In genomic region chr10:80277016-80277415, GRCh38 we compare ENCODE assay signal across 21 cellular contexts. TPM values are rescaled to one million over a fixed set of nuclear protein-coding genes. Genes with fewer than 3 reads are reported as not detected.
DNase-seq lines count a peak whose midpoint lies in the region; ATAC-seq, FAIRE-seq and TF ChIP-seq lines count a peak whose summit lies in the region.
"Had no signal": no experiment of that assay in that cellular context is flagged by ENCODE, and none has a peak within 500 bp of the region (broad histone marks: within the 10 kb centered on the region; RNA-seq: fewer than 3 reads in every experiment).

No MANE protein-coding gene starts in this region.

- DNase-seq in cardiac muscle cell (ENCODE audit: low read depth in 1 of 2, low spot score in 1 of 2), result no peak
- no peak for DNase-seq in left cardiac atrium
- DNase-seq in cerebellar cortex (ENCODE audit: low spot score), result peak; percentile 89
- DNase-seq in HepG2 (ENCODE audit: low spot score), result no peak
- peak; percentile 34 to 61 for DNase-seq in vagina (ENCODE audit: extremely low spot score in 2 of 2)
- no peak for DNase-seq in NCI-H1105 treated with DMSO at 0.1 percent for 48 hours (lab: John Stamatoyannopoulos, UW)
- DNase-seq in natural killer cell treated with Interleukin-12 subunit alpha and Interleukin-12 subunit beta and Interleukin-15 and Interleukin-18, amount 100 ng/mL, for 72 hours (ENCODE audit: low spot score), result no peak
- DNase-seq: BE2C, DMS53, EL, MV-4-11, NCI-H1694, NCI-H2081, NCI-H2171, NCI-H524 treated with DMSO at 0.1 percent for 48 hours, NCI-H82 had no signal

- H3K36me3 Mint-ChIP-seq in natural killer cell treated with Interleukin-12 subunit alpha and Interleukin-12 subunit beta and Interleukin-15 and Interleukin-18, amount 100 ng/mL, for 72 hours, result no peaks in the 10 kb centered on the region
- H3K36me3 Mint-ChIP-seq: IgD-negative memory B cell had no signal

- 95% methylated on average over 4 of the region's 4 CpGs for WGBS in HepG2 (ENCODE audit: low lambda C conversion rate)

- intact Hi-C loops in left cardiac atrium (cut with DNase I), result no loop called here
- intact Hi-C loops in HepG2 (cut with micrococcal nuclease; ENCODE audit: unreplicated experiment), result no loop called here
- intact Hi-C loops in vagina (cut with DNase I), result no loop called here

- no peak overlapping the region for H3K27ac Mint-ChIP-seq in natural killer cell treated with Interleukin-12 subunit alpha and Interleukin-12 subunit beta and Interleukin-15 and Interleukin-18, amount 100 ng/mL, for 72 hours
- H3K27ac Mint-ChIP-seq: IgD-negative memory B cell had no signal

- CTCF ChIA-PET in HepG2 (lab: Yijun Ruan, JAX; ENCODE audit: low intra/inter-chr PET ratio, low total read pairs), result no interaction called here

- no peak for FAIRE-seq in HepG2 (lab: Jason Lieb, UNC)
- FAIRE-seq: A549, D721Med had no signal

- H3K79me2 ChIP-seq in HepG2 (ENCODE audit: insufficient read depth, low read length), result peaks cover 9% of the 10 kb centered on the region

- TF ChIP-seq POLR2A in HepG2 (IDR thresholded peaks at IDR 0.05; ENCODE audit: insufficient read depth in 1 of 2, low read depth in 2 of 2, low read length in 2 of 2) (no peak), vagina (IDR thresholded peaks at IDR 0.05) (no peak)

- H3K4me1 ChIP-seq in cardiac muscle cell (ENCODE audit: low read depth) (peaks cover 22% of the 10 kb centered on the region), HepG2 (ENCODE audit: insufficient read depth, low read length) (peaks cover 44% of the 10 kb centered on the region), vagina (no peaks in the 10 kb centered on the region)
- H3K4me1 ChIP-seq: BE2C, Peyer's patch had no signal

- H3K27ac ChIP-seq in cardiac muscle cell, result peak overlapping the region; percentile 87
- H3K27ac ChIP-seq in HepG2 (ENCODE audit: extremely low read length, insufficient read depth, low read length), result peak overlapping the region; percentile 29
- no peak overlapping the region for H3K27ac ChIP-seq in vagina
- H3K27ac ChIP-seq: A549, Peyer's patch had no signal

- H3K9ac ChIP-seq in HepG2 (ENCODE audit: insufficient read depth, low read depth, low read length), result no peak overlapping the region

- no peaks in the 10 kb centered on the region for H3K9me3 Mint-ChIP-seq in natural killer cell treated with Interleukin-12 subunit alpha and Interleukin-12 subunit beta and Interleukin-15 and Interleukin-18, amount 100 ng/mL, for 72 hours
- H3K9me3 Mint-ChIP-seq: IgD-negative memory B cell had no signal

- H3K9me3 ChIP-seq in cardiac muscle cell (ENCODE audit: low read depth) (no peaks in the 10 kb centered on the region), HepG2 (ENCODE audit: low read length) (no peaks in the 10 kb centered on the region), vagina (no peaks in the 10 kb centered on the region)
- H3K9me3 ChIP-seq: A549, BE2C, Peyer's patch had no signal

- BruUV-seq in HepG2 (replicated peaks; lab: Mats Ljungman, UMichigan), result no TSS peak

- POLR2A ChIA-PET in HepG2 (lab: Yijun Ruan, JAX), result interaction anchor here (1.4 kb wide), 1 partner anchor 13 kb away, joined by 5 read pairs; the partner anchor contains the start of gene MAT1A

- H3K4me3 ChIP-seq in cardiac muscle cell, result no peak overlapping the region
- no peak overlapping the region for H3K4me3 ChIP-seq in HepG2 (replicated peaks in 1 of 3; ENCODE audit: insufficient read depth in 1 of 3, low read depth in 2 of 3, low read length in 3 of 3)
- H3K4me3 ChIP-seq in vagina, result no peak overlapping the region
- H3K4me3 ChIP-seq: A549, Peyer's patch had no signal

- H3K4me3 Mint-ChIP-seq in natural killer cell treated with Interleukin-12 subunit alpha and Interleukin-12 subunit beta and Interleukin-15 and Interleukin-18, amount 100 ng/mL, for 72 hours, result no peak overlapping the region
- H3K4me3 Mint-ChIP-seq: IgD-negative memory B cell had no signal

- no peaks in the 10 kb centered on the region for H4K20me1 ChIP-seq in HepG2 (ENCODE audit: insufficient read depth, low read length)

- H3K36me3 ChIP-seq in cardiac muscle cell (no peaks in the 10 kb centered on the region), HepG2 (replicated peaks in 1 of 2; ENCODE audit: control insufficient read depth in 1 of 2, insufficient read depth in 2 of 2, low read length in 2 of 2) (peaks cover 18 to 59% of the 10 kb centered on the region in 2 experiments), vagina (no peaks in the 10 kb centered on the region)
- H3K36me3 ChIP-seq: BE2C, Peyer's patch had no signal

- TF ChIP-seq RAD21 in HepG2 (CRISPR knock-in tag; IDR thresholded peaks at IDR 0.05), result no peak

- TF ChIP-seq CTCF in cardiac muscle cell (IDR thresholded peaks at IDR 0.05; ENCODE audit: low read depth, low read length) (no peak), HepG2 (CRISPR knock-in tag; IDR thresholded peaks at IDR 0.05) (no peak), vagina (IDR thresholded peaks at IDR 0.05) (no peak)

- H3K4me2 ChIP-seq in HepG2 (ENCODE audit: low read depth, low read length), result no peak overlapping the region
- H3K4me2 ChIP-seq: A549 had no signal

- in situ Hi-C loops in HepG2 (cut with HindIII; ENCODE audit: extremely low pct_ligation_motif_present, low pct_unique_long_range_greater_than_20kb), result no loop called here

- TF ChIP-seq EP300 in HepG2 (IDR thresholded peaks at IDR 0.05; ENCODE audit: low read depth in 2 of 2, low read length in 2 of 2), result no peak
- no peak for TF ChIP-seq EP300 in HepG2 (CRISPR knock-in tag; IDR thresholded peaks at IDR 0.05; ENCODE audit: borderline replicate concordance)

- no peaks in the 10 kb centered on the region for H3K27me3 Mint-ChIP-seq in natural killer cell treated with Interleukin-12 subunit alpha and Interleukin-12 subunit beta and Interleukin-15 and Interleukin-18, amount 100 ng/mL, for 72 hours

- H2AFZ ChIP-seq in HepG2 (ENCODE audit: low read length), result no peak overlapping the region

- ATAC-seq in left cardiac atrium (no peak), HepG2 (no peak)
- no peak for ATAC-seq in natural killer cell treated with Interleukin-12 subunit alpha and Interleukin-12 subunit beta and Interleukin-15 and Interleukin-18, amount 100 ng/mL, for 72 hours
- ATAC-seq: A549 had no signal

- H3K27me3 ChIP-seq in cardiac muscle cell, result no peaks in the 10 kb centered on the region
- no peaks in the 10 kb centered on the region for H3K27me3 ChIP-seq in HepG2 (ENCODE audit: control insufficient read depth in 1 of 2, insufficient read depth in 2 of 2, low read length in 2 of 2)
- H3K27me3 ChIP-seq in vagina, result no peaks in the 10 kb centered on the region
- H3K27me3 ChIP-seq: BE2C, Peyer's patch had no signal

- H3K4me1 Mint-ChIP-seq in natural killer cell treated with Interleukin-12 subunit alpha and Interleukin-12 subunit beta and Interleukin-15 and Interleukin-18, amount 100 ng/mL, for 72 hours (ENCODE audit: low read depth in 2 of 2), result no peaks in the 10 kb centered on the region
- H3K4me1 Mint-ChIP-seq: IgD-negative memory B cell had no signal

TF ChIP-seq in HepG2, 621 proteins besides CTCF, POLR2A, EP300 and RAD21 (continues in another document):
- TF ChIP-seq LBX2 (CRISPR knock-in tag; IDR thresholded peaks at IDR 0.05; ENCODE audit: borderline replicate concordance) (no peak), NKX3-1 (CRISPR knock-in tag; IDR thresholded peaks at IDR 0.05) (no peak), ELF4 (CRISPR knock-in tag; IDR thresholded peaks at IDR 0.05; ENCODE audit: borderline replicate concordance) (no peak), ZNF136 (CRISPR knock-in tag; IDR thresholded peaks at IDR 0.05; ENCODE audit: low read depth) (no peak), KAT2B (IDR thresholded peaks at IDR 0.05; ENCODE audit: borderline replicate concordance, low read depth, low read length) (no peak), ARNT2 (CRISPR knock-in tag; IDR thresholded peaks at IDR 0.05; ENCODE audit: low read depth) (no peak)

RNA-seq across cellular contexts. Expression of gene MAT1A, which starts 12.4 kb away (rescaled TPM):
- 5.1 and 5.6 TPM in 2 replicates for total RNA-seq in cardiac muscle cell
- 1.9 and 3.4 TPM in 2 replicates for polyA plus RNA-seq in cardiac muscle cell
- total RNA-seq in left cardiac atrium, result under 1 TPM; 0.10 to 0.21 TPM
- 76.9 and 101 TPM in 2 replicates for total RNA-seq in HepG2 (2016; rRNA removed; fragmentation: Illumina TruSeq; extraction: Trizol)
- total RNA-seq in HepG2 (2016; cell fraction: cytosol; rRNA removed; fragmentation: Illumina TruSeq; extraction: Trizol; ENCODE audit: low read depth), result 8.2 and 9.7 TPM in 2 replicates
- 77.4 and 101 TPM in 2 replicates for total RNA-seq in HepG2 (2016; cell fraction: insoluble cytoplasmic fraction; rRNA removed; fragmentation: Illumina TruSeq; extraction: Trizol)
- 35.3 and 36.5 TPM in 2 replicates for total RNA-seq in HepG2 (2016; cell fraction: membrane; rRNA removed; fragmentation: Illumina TruSeq; extraction: Trizol)
- 51.9 and 57.9 TPM in 2 replicates for total RNA-seq in HepG2 (2016; cell fraction: nucleus; rRNA removed; fragmentation: Illumina TruSeq; extraction: Trizol)
- 57.1 and 71.8 TPM in 2 replicates for polyA plus RNA-seq in HepG2 (2011; rRNA removed)
- polyA plus RNA-seq in HepG2 (2011; cell fraction: cytosol; rRNA removed), result 67.8 and 68.7 TPM in 2 replicates
- polyA plus RNA-seq in HepG2 (2011; cell fraction: nucleus; rRNA removed), result 86.2 and 106 TPM in 2 replicates
- 51.2 and 64.8 TPM in 2 replicates for polyA plus RNA-seq in HepG2 (2012)
- polyA plus RNA-seq in HepG2 (2016; cell fraction: cytosol; fragmentation: Illumina TruSeq; extraction: Trizol; ENCODE audit: low read depth), result 7.9 and 9.8 TPM in 2 replicates
- 98.3 and 108 TPM in 2 replicates for polyA plus RNA-seq in HepG2 (2016; cell fraction: insoluble cytoplasmic fraction; fragmentation: Illumina TruSeq; extraction: Trizol; ENCODE audit: low read depth)
- polyA plus RNA-seq in HepG2 (2016; cell fraction: membrane; fragmentation: Illumina TruSeq; extraction: Trizol; ENCODE audit: low read depth), result 26.5 and 26.9 TPM in 2 replicates
- 93.4 and 100 TPM in 2 replicates for polyA plus RNA-seq in HepG2 (2016; cell fraction: nucleus; fragmentation: Illumina TruSeq; extraction: Trizol; ENCODE audit: insufficient read depth, low read depth)
- polyA minus RNA-seq in HepG2 (2011; rRNA and poly(A)+ RNA removed; ENCODE audit: low replicate concordance), result 0.07 and 103 TPM in 2 replicates
- 28.5 and 32.8 TPM in 2 replicates for polyA minus RNA-seq in HepG2 (2011; cell fraction: cytosol; rRNA and poly(A)+ RNA removed)
- polyA minus RNA-seq in HepG2 (2011; cell fraction: nucleus; rRNA and poly(A)+ RNA removed), result 23.2 and 35.9 TPM in 2 replicates
- not detected for total RNA-seq in vagina
- not detected for total RNA-seq in natural killer cell treated with Interleukin-12 subunit alpha and Interleukin-12 subunit beta and Interleukin-15 and Interleukin-18, amount 100 ng/mL, for 72 hours
- total RNA-seq: OCI-LY7, Peyer's patch had no signal
- polyA plus RNA-seq: IgD-negative memory B cell had no signal

Comparison
In these comparisons a context has a peak if more than half of its experiments do, and no peak if none do; other contexts are left out.
1. DNase-seq: peak in cerebellar cortex (single experiment) and vagina (2 of 2); none in cardiac muscle cell (0 of 2), left cardiac atrium (single experiment), HepG2 (single experiment), NCI-H1105 treated with DMSO at 0.1 percent for 48 hours (single experiment) and natural killer cell treated with Interleukin-12 subunit alpha and Interleukin-12 subunit beta and Interleukin-15 and Interleukin-18, amount 100 ng/mL, for 72 hours (single experiment).